In the genomic region with DNA sequence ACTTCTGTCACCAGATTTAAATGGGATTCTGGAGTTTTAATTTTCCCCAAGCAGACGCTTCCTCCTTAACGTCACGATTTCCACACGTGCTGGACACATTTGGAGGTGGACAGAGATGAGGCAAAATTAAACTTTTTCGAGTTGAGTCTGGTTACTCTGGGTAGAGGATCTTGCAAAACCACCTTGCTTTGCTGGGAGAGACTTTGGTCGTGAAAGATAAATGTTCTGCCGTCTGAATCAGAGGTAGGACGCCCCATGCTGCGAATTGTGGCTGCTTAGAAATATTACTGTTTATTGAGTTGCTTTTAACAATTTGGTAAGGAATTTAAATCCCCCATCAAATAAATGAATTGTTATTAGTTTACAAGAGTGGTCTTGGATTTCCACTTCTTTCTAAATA, we compare ENCODE assay signal across 17 cellular contexts. TPM values are rescaled to one million over a fixed set of nuclear protein-coding genes. Genes with fewer than 3 reads are reported as not detected.
"Had no signal": no experiment of that assay in that cellular context is flagged by ENCODE, and none has a peak within 500 bp of the region (broad histone marks: within the 10 kb centered on the region; RNA-seq: fewer than 3 reads in every experiment).

No MANE protein-coding gene starts in this region.

- FAIRE-seq: pancreas had no signal

- H3K27me3 ChIP-seq: body of pancreas, pancreas, uterus had no signal

- H3K27ac ChIP-seq: body of pancreas, pancreas, tibial artery, uterus had no signal

- H3K9me3 ChIP-seq: body of pancreas, pancreas, uterus had no signal

- H3K4me1 ChIP-seq: body of pancreas, pancreas, uterus had no signal

- H3K36me3 ChIP-seq: pancreas, tibial artery, uterus had no signal

- DNase-seq: activated CD4-positive, alpha-beta T cell treated with anti-CD3 and anti-CD28 coated beads, Interleukin-2, amount 50 U/mL, for 48 hours; activated CD8-positive, alpha-beta memory T cell treated with anti-CD3 and anti-CD28 coated beads, Interleukin-2, amount 10 ng/mL, durations not matched to agents 7 days and 5 days; activated T-cell treated with anti-CD3 and anti-CD28 coated beads, Interleukin-2, amount 50 U/mL, for 24 hours; amniotic stem cell; body of pancreas; cerebellar nuclear complex; erythroblast; hypothalamus; kidney glomerular epithelial cell; stimulated activated CD4-positive, alpha-beta T cell treated with anti-CD3 and anti-CD28 coated beads, Interleukin-4, amount 100 ng/mL, for 4 hours; uterus had no signal

- ATAC-seq: activated CD8-positive, alpha-beta memory T cell treated with anti-CD3 and anti-CD28 coated beads, Interleukin-2, amount 10 ng/mL, durations not matched to agents 7 days and 5 days; activated naive CD4-positive, alpha-beta T cell treated with anti-CD3 and anti-CD28 coated beads, Interleukin-2, amount 50 U/mL, for 72 hours; body of pancreas; pancreas had no signal

- H3K4me3 ChIP-seq: body of pancreas, pancreas, tibial artery, uterus had no signal

RNA-seq across cellular contexts. Expression of a gene that starts 46.8 kb away (rescaled TPM):
- total RNA-seq: activated CD8-positive, alpha-beta memory T cell treated with anti-CD3 and anti-CD28 coated beads, Interleukin-2, amount 10 ng/mL, durations not matched to agents 7 days and 5 days; activated naive CD4-positive, alpha-beta T cell treated with anti-CD3 and anti-CD28 coated beads, Interleukin-2, amount 50 U/mL, for 72 hours; body of pancreas; dermis microvascular lymphatic vessel endothelial cell; renal cortical epithelial cell had no signal
- polyA plus RNA-seq: neural cell, pancreas had no signal
